Comparison of ENCODE assay signal across 9 cellular contexts in the genomic region with DNA sequence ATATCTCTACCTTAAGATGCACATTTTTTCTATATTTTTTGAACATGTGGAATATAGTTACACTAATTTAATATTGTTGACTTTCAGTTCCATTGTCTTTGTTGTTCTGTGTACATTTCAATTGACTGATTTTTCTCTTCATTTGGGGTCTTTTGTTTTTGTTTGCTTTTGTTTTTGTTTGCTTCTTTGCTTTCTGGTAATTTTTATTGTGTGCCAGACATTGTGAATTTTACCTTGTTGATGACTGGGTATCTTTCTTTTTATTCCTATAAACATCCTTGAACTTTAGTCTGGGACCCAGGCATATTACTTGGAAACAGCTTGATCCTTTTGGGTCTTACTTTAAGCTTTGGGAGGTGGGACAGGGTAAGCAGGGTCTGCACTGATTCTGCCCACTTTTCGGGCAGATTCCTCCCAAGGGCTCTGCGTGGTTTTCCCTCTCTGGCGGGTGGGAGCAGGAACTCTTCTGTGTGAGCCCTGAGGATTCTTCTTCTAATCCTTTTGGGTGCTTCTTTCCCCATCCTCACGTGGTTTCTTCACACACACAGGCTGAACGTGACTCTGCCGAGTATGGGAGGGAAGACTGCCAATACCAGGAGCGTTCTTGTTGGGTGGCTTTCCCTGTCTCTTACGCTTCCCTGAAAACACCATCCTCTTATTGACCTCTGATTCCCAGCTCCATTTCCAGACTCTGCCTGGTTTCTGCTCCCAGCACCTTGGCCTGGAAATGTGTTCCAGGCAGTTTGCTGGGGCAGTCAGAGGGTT.
DNase-seq lines count a peak whose midpoint lies in the region; ATAC-seq, FAIRE-seq and TF ChIP-seq lines count a peak whose summit lies in the region.
"Had no signal": no experiment of that assay in that cellular context is flagged by ENCODE, and none has a peak within 500 bp of the region (broad histone marks: within the 10 kb centered on the region; RNA-seq: fewer than 3 reads in every experiment).

No MANE protein-coding gene starts in this region.

- no peaks in the 10 kb centered on the region for H3K27me3 Mint-ChIP-seq in stimulated activated naive CD8-positive, alpha-beta T cell treated with anti-CD3 and anti-CD28 coated beads, Interleukin-15, Interleukin-2, amounts not matched to agents 100 ng/mL and 50 ng/mL, for 24 hours
- H3K27me3 Mint-ChIP-seq in activated B cell treated with CpG ODN at 0.5 μM for 24 hours (no peaks in the 10 kb centered on the region), immature natural killer cell (ENCODE audit: low read depth in 3 of 3) (no peaks in the 10 kb centered on the region)

- H3K36me3 ChIP-seq in small intestine (ENCODE audit: control insufficient read depth in 2 of 2, insufficient read depth in 2 of 2, low read length in 2 of 2) = no peaks in the 10 kb centered on the region

- no peak overlapping the region for H3K4me3 ChIP-seq in small intestine (ENCODE audit: low read depth in 1 of 2, low read length in 2 of 2)

- no peak for FAIRE-seq in small intestine (lab: Jason Lieb, UNC)

- H3K4me1 Mint-ChIP-seq in stimulated activated naive CD8-positive, alpha-beta T cell treated with anti-CD3 and anti-CD28 coated beads, Interleukin-15, Interleukin-2, amounts not matched to agents 100 ng/mL and 50 ng/mL, for 24 hours (ENCODE audit: low read depth) = peaks cover 87% of the 10 kb centered on the region
- H3K4me1 Mint-ChIP-seq in activated B cell treated with CpG ODN at 0.5 μM for 24 hours (peaks cover 95% of the 10 kb centered on the region), immature natural killer cell (peaks cover 71 to 90% of the 10 kb centered on the region in 2 donors)

- no peak for DNase-seq in stimulated activated naive CD8-positive, alpha-beta T cell treated with anti-CD3 and anti-CD28 coated beads, Interleukin-15, Interleukin-2, amounts not matched to agents 100 U/mL and 50 U/mL, for 24 hours
- DNase-seq in activated B cell treated with CpG ODN at 0.5 μM for 24 hours (no peak), immature natural killer cell (no peak), 8988T (no peak), AML-193 (lab: John Stamatoyannopoulos, UW) (no peak), small intestine (no peak)
- DNase-seq: NCI-H1694 had no signal

- no peak overlapping the region for H3K27ac ChIP-seq in small intestine (ENCODE audit: low read depth in 1 of 2, low read length in 1 of 2)

- peak overlapping the region; percentile 75 for H3K4me3 Mint-ChIP-seq in stimulated activated naive CD8-positive, alpha-beta T cell treated with anti-CD3 and anti-CD28 coated beads, Interleukin-15, Interleukin-2, amounts not matched to agents 100 ng/mL and 50 ng/mL, for 24 hours
- peak overlapping the region; percentile 12 for H3K4me3 Mint-ChIP-seq in activated B cell treated with CpG ODN at 0.5 μM for 24 hours
- H3K4me3 Mint-ChIP-seq in immature natural killer cell = peak overlapping the region in 4 of 5 donors; percentile 3 to 50 (median 11)

- H3K27me3 ChIP-seq in small intestine (ENCODE audit: control insufficient read depth in 2 of 2, insufficient read depth in 2 of 2, low read length in 2 of 2) = no peaks in the 10 kb centered on the region

- CTCF ChIA-PET in activated B cell treated with CpG ODN at 0.5 μM for 24 hours (lab: Charles Lee) = interaction anchor here (2.1 kb wide), 1 partner anchor 8 kb away, joined by 5 read pairs; no protein-coding TSS in a partner anchor

- POLR2A ChIA-PET in activated B cell treated with CpG ODN at 0.5 μM for 24 hours (lab: Charles Lee) = interaction anchor here (1.0 to 2.3 kb wide), 3 partner anchors 9 to 43 kb away, joined by 3 to 8 read pairs (median 3); no protein-coding TSS in a partner anchor

- no peak for ATAC-seq in stimulated activated naive CD8-positive, alpha-beta T cell treated with anti-CD3 and anti-CD28 coated beads, Interleukin-15, Interleukin-2, amounts not matched to agents 100 U/mL and 50 U/mL, for 24 hours
- no peak for ATAC-seq in activated B cell treated with CpG ODN at 0.5 μM for 24 hours (ENCODE audit: low read depth)
- no peak for ATAC-seq in HG02970 (IDR thresholded peaks at IDR 0.05; ENCODE audit: low FRiP score, unreplicated experiment)

- TF ChIP-seq CTCF in activated B cell treated with CpG ODN at 0.5 μM for 24 hours (IDR thresholded peaks at IDR 0.05) = no peak

- no peaks in the 10 kb centered on the region for H3K9me3 Mint-ChIP-seq in stimulated activated naive CD8-positive, alpha-beta T cell treated with anti-CD3 and anti-CD28 coated beads, Interleukin-15, Interleukin-2, amounts not matched to agents 100 ng/mL and 50 ng/mL, for 24 hours
- H3K9me3 Mint-ChIP-seq in activated B cell treated with CpG ODN at 0.5 μM for 24 hours = no peaks in the 10 kb centered on the region
- H3K9me3 Mint-ChIP-seq in immature natural killer cell = no peaks in the 10 kb centered on the region

- 75 to 83% (median 76%) methylated on average over 8 of the region's 8 CpGs for WGBS in small intestine, 3 donors

- intact Hi-C loops in activated B cell treated with CpG ODN at 0.5 μM for 24 hours (cut with micrococcal nuclease) = loop anchor here (2.0 to 5.0 kb wide), 2 partner anchors 43 to 180 kb away; no protein-coding TSS in a partner anchor

- H3K9me3 ChIP-seq in small intestine (ENCODE audit: control insufficient read depth, low read depth) = no peaks in the 10 kb centered on the region

- no peaks in the 10 kb centered on the region for H3K36me3 Mint-ChIP-seq in stimulated activated naive CD8-positive, alpha-beta T cell treated with anti-CD3 and anti-CD28 coated beads, Interleukin-15, Interleukin-2, amounts not matched to agents 100 ng/mL and 50 ng/mL, for 24 hours (ENCODE audit: low read depth)
- H3K36me3 Mint-ChIP-seq in activated B cell treated with CpG ODN at 0.5 μM for 24 hours (ENCODE audit: low read depth) (no peaks in the 10 kb centered on the region), immature natural killer cell (no peaks in the 10 kb centered on the region)

- no peak overlapping the region for H3K27ac Mint-ChIP-seq in stimulated activated naive CD8-positive, alpha-beta T cell treated with anti-CD3 and anti-CD28 coated beads, Interleukin-15, Interleukin-2, amounts not matched to agents 100 ng/mL and 50 ng/mL, for 24 hours
- H3K27ac Mint-ChIP-seq in activated B cell treated with CpG ODN at 0.5 μM for 24 hours (peak overlapping the region; percentile 68), immature natural killer cell (peak overlapping the region in 3 of 6 donors; percentile 5 to 52 (median 48))

- peaks cover 0 to 9% of the 10 kb centered on the region in 2 donors for H3K4me1 ChIP-seq in small intestine (ENCODE audit: control insufficient read depth in 2 of 2, insufficient read depth in 1 of 2, low read depth in 1 of 2, low read length in 1 of 2)

Comparison
In these comparisons a context has a peak if more than half of its experiments do, and no peak if none do; other contexts are left out.
1. H3K4me3 Mint-ChIP-seq: peak in every context shown above with its lines; median percentile 75 in stimulated activated naive CD8-positive, alpha-beta T cell treated with anti-CD3 and anti-CD28 coated beads, Interleukin-15, Interleukin-2, amounts not matched to agents 100 ng/mL and 50 ng/mL, for 24 hours; 12 in activated B cell treated with CpG ODN at 0.5 μM for 24 hours; 11 in immature natural killer cell.